8 cellular contexts compared by ENCODE assay signal in genomic region chr2:223896751-223897320, GRCh38. TPM values are rescaled to one million over a fixed set of nuclear protein-coding genes. Genes with fewer than 3 reads are reported as not detected.
A peak's percentile ranks its signal among the peaks of the same experiment; 100 is the strongest.
DNase-seq lines count a peak whose midpoint lies in the region; ATAC-seq, FAIRE-seq and TF ChIP-seq lines count a peak whose summit lies in the region.

No MANE protein-coding gene starts in this region.

- no peak for TF ChIP-seq CTCF in mesothelial cell of epicardium (IDR thresholded peaks at IDR 0.05; ENCODE audit: unreplicated experiment)

- ATAC-seq in activated naive CD4-positive, alpha-beta T cell treated with anti-CD3 and anti-CD28 coated beads, Interleukin-2, amount 50 U/mL, for 72 hours: peak; percentile 37 to 50
- ATAC-seq in HG03064 (IDR thresholded peaks at IDR 0.05; ENCODE audit: low read depth, unreplicated experiment): peak; percentile 62
- peak; percentile 67 for ATAC-seq in stimulated activated memory B cell treated with anti-CD40 and anti-IgM and Interleukin-4, amounts not matched to agents 10 μg/mL and 1 μg/mL and 100 μg/mL, for 72 hours

- intact Hi-C loops in activated naive CD4-positive, alpha-beta T cell treated with anti-CD3 and anti-CD28 coated beads for 36 hours (cut with micrococcal nuclease): no loop called here
- intact Hi-C loops in activated CD4-positive, alpha-beta memory T cell treated with anti-CD3 and anti-CD28 coated beads for 36 hours (cut with micrococcal nuclease): no loop called here

- FAIRE-seq in HTR-8/SVneo (lab: Jason Lieb, UNC): no peak

- H3K27ac Mint-ChIP-seq in activated naive CD4-positive, alpha-beta T cell treated with anti-CD3 and anti-CD28 coated beads, Interleukin-2, amount 50 U/mL, for 72 hours: no peak overlapping the region
- no peak overlapping the region for H3K27ac Mint-ChIP-seq in activated naive CD4-positive, alpha-beta T cell treated with anti-CD3 and anti-CD28 coated beads for 36 hours
- H3K27ac Mint-ChIP-seq in activated CD4-positive, alpha-beta memory T cell treated with anti-CD3 and anti-CD28 coated beads for 36 hours: peak overlapping the region; percentile 33
- H3K27ac Mint-ChIP-seq in stimulated activated memory B cell treated with anti-CD40 and anti-IgM and Interleukin-4, amounts not matched to agents 10 μg/mL and 1 μg/mL and 100 μg/mL, for 72 hours: peak overlapping the region; percentile 97
- no peak overlapping the region for H3K27ac Mint-ChIP-seq in mesothelial cell of epicardium

- H3K27me3 Mint-ChIP-seq in activated naive CD4-positive, alpha-beta T cell treated with anti-CD3 and anti-CD28 coated beads for 36 hours (ENCODE audit: low read depth): no peaks in the 10 kb centered on the region
- H3K27me3 Mint-ChIP-seq in activated CD4-positive, alpha-beta memory T cell treated with anti-CD3 and anti-CD28 coated beads for 36 hours: no peaks in the 10 kb centered on the region
- H3K27me3 Mint-ChIP-seq in stimulated activated memory B cell treated with anti-CD40 and anti-IgM and Interleukin-4, amounts not matched to agents 10 μg/mL and 1 μg/mL and 100 μg/mL, for 72 hours: no peaks in the 10 kb centered on the region
- H3K27me3 Mint-ChIP-seq in mesothelial cell of epicardium (ENCODE audit: low read depth): no peaks in the 10 kb centered on the region

- DNase-seq in activated naive CD4-positive, alpha-beta T cell treated with anti-CD3 and anti-CD28 coated beads, Interleukin-2, amount 50 U/mL, for 72 hours (ENCODE audit: low spot score in 2 of 2): no peak
- no peak for DNase-seq in activated naive CD4-positive, alpha-beta T cell treated with anti-CD3 and anti-CD28 coated beads for 36 hours
- DNase-seq in activated CD4-positive, alpha-beta memory T cell treated with anti-CD3 and anti-CD28 coated beads for 36 hours: peak; percentile 51
- no peak for DNase-seq in HTR-8/SVneo (ENCODE audit: insufficient read length, low spot score)
- DNase-seq in mesothelial cell of epicardium (ENCODE audit: low spot score in 2 of 2, unreplicated experiment in 2 of 2): no peak
- DNase-seq in NCI-H226: no peak

- peaks cover 11% of the 10 kb centered on the region for H3K4me1 Mint-ChIP-seq in activated naive CD4-positive, alpha-beta T cell treated with anti-CD3 and anti-CD28 coated beads for 36 hours (ENCODE audit: low read depth)
- peaks cover 28% of the 10 kb centered on the region for H3K4me1 Mint-ChIP-seq in activated CD4-positive, alpha-beta memory T cell treated with anti-CD3 and anti-CD28 coated beads for 36 hours (ENCODE audit: low read depth)
- peaks cover 71% of the 10 kb centered on the region for H3K4me1 Mint-ChIP-seq in stimulated activated memory B cell treated with anti-CD40 and anti-IgM and Interleukin-4, amounts not matched to agents 10 μg/mL and 1 μg/mL and 100 μg/mL, for 72 hours
- no peaks in the 10 kb centered on the region for H3K4me1 Mint-ChIP-seq in mesothelial cell of epicardium

- H3K36me3 Mint-ChIP-seq in activated naive CD4-positive, alpha-beta T cell treated with anti-CD3 and anti-CD28 coated beads, Interleukin-2, amount 50 U/mL, for 72 hours: peaks cover 0 to 35% of the 10 kb centered on the region in 2 donors
- peaks cover 30% of the 10 kb centered on the region for H3K36me3 Mint-ChIP-seq in activated naive CD4-positive, alpha-beta T cell treated with anti-CD3 and anti-CD28 coated beads for 36 hours (ENCODE audit: low read depth)
- H3K36me3 Mint-ChIP-seq in activated CD4-positive, alpha-beta memory T cell treated with anti-CD3 and anti-CD28 coated beads for 36 hours: peaks cover 55% of the 10 kb centered on the region
- peaks cover 41% of the 10 kb centered on the region for H3K36me3 Mint-ChIP-seq in stimulated activated memory B cell treated with anti-CD40 and anti-IgM and Interleukin-4, amounts not matched to agents 10 μg/mL and 1 μg/mL and 100 μg/mL, for 72 hours
- peaks cover 39% of the 10 kb centered on the region for H3K36me3 Mint-ChIP-seq in mesothelial cell of epicardium

- CTCF ChIA-PET in activated naive CD4-positive, alpha-beta T cell treated with anti-CD3 and anti-CD28 coated beads for 36 hours (lab: Charles Lee): no interaction called here
- CTCF ChIA-PET in activated CD4-positive, alpha-beta memory T cell treated with anti-CD3 and anti-CD28 coated beads for 36 hours (lab: Charles Lee): interaction anchor here (0.6 to 1.2 kb wide), 3 partner anchors 45 to 136 kb away, joined by 3 to 4 read pairs (median 3); no protein-coding TSS in a partner anchor

- POLR2A ChIA-PET in activated CD4-positive, alpha-beta memory T cell treated with anti-CD3 and anti-CD28 coated beads for 36 hours (lab: Charles Lee): interaction anchor here (1.1 kb wide), 1 partner anchor 45 kb away, joined by 3 read pairs; no protein-coding TSS in a partner anchor

- H3K9me3 Mint-ChIP-seq in activated naive CD4-positive, alpha-beta T cell treated with anti-CD3 and anti-CD28 coated beads, Interleukin-2, amount 50 U/mL, for 72 hours: no peaks in the 10 kb centered on the region
- no peaks in the 10 kb centered on the region for H3K9me3 Mint-ChIP-seq in activated naive CD4-positive, alpha-beta T cell treated with anti-CD3 and anti-CD28 coated beads for 36 hours
- H3K9me3 Mint-ChIP-seq in activated CD4-positive, alpha-beta memory T cell treated with anti-CD3 and anti-CD28 coated beads for 36 hours: no peaks in the 10 kb centered on the region
- no peaks in the 10 kb centered on the region for H3K9me3 Mint-ChIP-seq in stimulated activated memory B cell treated with anti-CD40 and anti-IgM and Interleukin-4, amounts not matched to agents 10 μg/mL and 1 μg/mL and 100 μg/mL, for 72 hours
- H3K9me3 Mint-ChIP-seq in mesothelial cell of epicardium: no peaks in the 10 kb centered on the region

- H3K4me3 Mint-ChIP-seq in activated naive CD4-positive, alpha-beta T cell treated with anti-CD3 and anti-CD28 coated beads for 36 hours: no peak overlapping the region
- H3K4me3 Mint-ChIP-seq in activated CD4-positive, alpha-beta memory T cell treated with anti-CD3 and anti-CD28 coated beads for 36 hours: no peak overlapping the region
- peak overlapping the region; percentile 35 for H3K4me3 Mint-ChIP-seq in stimulated activated memory B cell treated with anti-CD40 and anti-IgM and Interleukin-4, amounts not matched to agents 10 μg/mL and 1 μg/mL and 100 μg/mL, for 72 hours
- no peak overlapping the region for H3K4me3 Mint-ChIP-seq in mesothelial cell of epicardium

RNA-seq across cellular contexts. Expression of gene WDFY1, which starts 48.3 kb away (rescaled TPM):
- 10 to 100 TPM; 22.5 to 49.2 TPM for total RNA-seq in activated naive CD4-positive, alpha-beta T cell treated with anti-CD3 and anti-CD28 coated beads, Interleukin-2, amount 50 U/mL, for 72 hours
- total RNA-seq in activated naive CD4-positive, alpha-beta T cell treated with anti-CD3 and anti-CD28 coated beads for 36 hours: 10 to 100 TPM; 39.4 to 39.9 TPM
- 10 to 100 TPM; 48.7 to 50.1 TPM for total RNA-seq in activated CD4-positive, alpha-beta memory T cell treated with anti-CD3 and anti-CD28 coated beads for 36 hours
- total RNA-seq in mesothelial cell of epicardium: 45.1 to 50.1 TPM (median 46.2 TPM) in 3 replicates

RNA-seq across cellular contexts. Expression of gene AP1S3, which starts 59.5 kb away (rescaled TPM):
- total RNA-seq in activated naive CD4-positive, alpha-beta T cell treated with anti-CD3 and anti-CD28 coated beads, Interleukin-2, amount 50 U/mL, for 72 hours: 1 to 10 TPM; 1.8 to 7.6 TPM
- 10 to 100 TPM; 10.7 to 12.8 TPM for total RNA-seq in activated naive CD4-positive, alpha-beta T cell treated with anti-CD3 and anti-CD28 coated beads for 36 hours
- total RNA-seq in activated CD4-positive, alpha-beta memory T cell treated with anti-CD3 and anti-CD28 coated beads for 36 hours: 10 to 100 TPM; 10.1 to 12.1 TPM
- 18.0 to 23.2 TPM (median 18.5 TPM) in 3 replicates for total RNA-seq in mesothelial cell of epicardium

Comparison
In these comparisons a context has a peak if more than half of its experiments do, and no peak if none do; other contexts are left out.
1. H3K27ac Mint-ChIP-seq: peak in activated CD4-positive, alpha-beta memory T cell treated with anti-CD3 and anti-CD28 coated beads for 36 hours (single experiment) and stimulated activated memory B cell treated with anti-CD40 and anti-IgM and Interleukin-4, amounts not matched to agents 10 μg/mL and 1 μg/mL and 100 μg/mL, for 72 hours (single experiment); none in activated naive CD4-positive, alpha-beta T cell treated with anti-CD3 and anti-CD28 coated beads, Interleukin-2, amount 50 U/mL, for 72 hours (0 of 2), activated naive CD4-positive, alpha-beta T cell treated with anti-CD3 and anti-CD28 coated beads for 36 hours (single experiment) and mesothelial cell of epicardium (single experiment).
2. Peak in every context shown above with its lines, with median percentiles within 50 percentile points of each other: ATAC-seq.